Comparison of ENCODE assay signal across 9 cellular contexts in the genomic region with DNA sequence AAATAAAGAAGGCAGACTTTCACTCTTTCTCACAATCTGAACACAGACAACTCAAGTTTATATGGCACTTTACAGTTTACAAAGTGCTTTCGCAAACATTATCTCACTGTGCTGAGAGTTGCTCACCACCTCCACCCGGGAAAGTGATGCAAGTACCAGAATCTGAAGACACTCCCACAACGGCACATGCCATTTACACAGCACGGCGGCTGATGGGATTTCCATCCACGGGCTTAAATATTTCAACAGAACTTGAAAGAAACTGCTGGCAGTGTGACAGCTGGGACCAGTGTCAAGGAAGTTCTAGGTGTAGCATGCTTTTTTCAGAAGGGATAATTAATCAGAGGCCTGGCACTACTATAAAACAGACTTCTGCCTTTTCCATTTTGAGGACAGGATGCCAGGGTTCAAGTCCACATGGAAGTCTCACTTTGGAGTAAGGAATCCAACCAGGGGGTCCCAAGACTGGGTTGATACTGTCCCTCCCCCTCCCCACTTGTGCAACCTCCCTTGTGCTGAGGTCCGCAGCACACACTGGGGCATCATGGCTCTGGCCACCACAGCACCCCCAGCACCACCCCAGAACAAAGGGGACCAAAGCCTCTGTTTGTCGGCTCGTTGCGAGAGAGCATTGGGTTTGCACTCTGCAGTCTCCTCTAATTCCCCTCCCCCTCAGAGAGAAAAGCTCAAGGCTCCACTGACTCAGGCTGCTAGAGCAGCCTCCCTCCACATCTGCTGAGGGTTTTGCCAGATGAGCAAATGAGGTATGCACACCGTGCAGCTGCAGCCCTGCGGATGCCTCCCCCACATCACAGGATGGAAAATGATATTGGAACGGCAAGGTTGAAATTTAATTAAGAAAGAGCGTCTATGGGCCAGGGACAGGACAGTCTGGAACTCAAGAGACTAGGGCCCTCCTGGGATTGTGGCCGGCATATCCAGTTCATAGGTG.
DNase-seq lines count a peak whose midpoint lies in the region; ATAC-seq and TF ChIP-seq lines count a peak whose summit lies in the region.
"Had no signal": no experiment of that assay in that cellular context is flagged by ENCODE, and none has a peak within 500 bp of the region (broad histone marks: within the 10 kb centered on the region; RNA-seq: fewer than 3 reads in every experiment).

No MANE protein-coding gene starts in this region.

- TF ChIP-seq CTCF in osteocyte (IDR thresholded peaks at IDR 0.05): no peak

- peak overlapping the region; percentile 46 to 75 for H3K4me3 Mint-ChIP-seq in effector memory CD8-positive, alpha-beta T cell
- H3K4me3 Mint-ChIP-seq in osteocyte (ENCODE audit: unreplicated experiment): no peak overlapping the region

- peak overlapping the region; percentile 82 to 90 for H3K27ac Mint-ChIP-seq in effector memory CD8-positive, alpha-beta T cell
- H3K27ac Mint-ChIP-seq in osteocyte (ENCODE audit: unreplicated experiment): peak overlapping the region; percentile 23

- peaks cover 48 to 59% of the 10 kb centered on the region in 2 donors for H3K4me1 Mint-ChIP-seq in effector memory CD8-positive, alpha-beta T cell (ENCODE audit: low read depth in 2 of 2)
- peaks cover 68% of the 10 kb centered on the region for H3K4me1 Mint-ChIP-seq in osteocyte (ENCODE audit: unreplicated experiment)

- no peaks in the 10 kb centered on the region for H3K27me3 Mint-ChIP-seq in effector memory CD8-positive, alpha-beta T cell
- no peaks in the 10 kb centered on the region for H3K27me3 Mint-ChIP-seq in osteocyte (ENCODE audit: unreplicated experiment)

- H3K9me3 Mint-ChIP-seq in effector memory CD8-positive, alpha-beta T cell: no peaks in the 10 kb centered on the region
- H3K9me3 Mint-ChIP-seq in osteocyte (ENCODE audit: unreplicated experiment): no peaks in the 10 kb centered on the region

- peaks cover 49% of the 10 kb centered on the region for H3K36me3 Mint-ChIP-seq in effector memory CD8-positive, alpha-beta T cell (ENCODE audit: insufficient read depth)
- H3K36me3 Mint-ChIP-seq in osteocyte (ENCODE audit: unreplicated experiment): peaks cover 29% of the 10 kb centered on the region

- ATAC-seq in effector memory CD8-positive, alpha-beta T cell (replicated peaks): peak; percentile 25
- ATAC-seq: left colon had no signal

- DNase-seq in Daoy (ENCODE audit: low read depth) (peak; percentile 88), NCI-H460 (ENCODE audit: extremely low read depth, low read depth) (peak; percentile 13), osteocyte (ENCODE audit: extremely low spot score, unreplicated experiment) (no peak), SHP77 (lab: John Stamatoyannopoulos, UW) (no peak), dedifferentiated amniotic fluid mesenchymal stem cell (ENCODE audit: extremely low spot score) (no peak), NCI-H2029 treated with DMSO at 0.1 percent for 48 hours (lab: John Stamatoyannopoulos, UW) (no peak), NCI-H2107 (lab: John Stamatoyannopoulos, UW) (no peak)
- DNase-seq in effector memory CD8-positive, alpha-beta T cell: no peak

Comparison
In these comparisons a context has a peak if more than half of its experiments do, and no peak if none do; other contexts are left out.
1. DNase-seq: peak in Daoy (single experiment) and NCI-H460 (single experiment); none in effector memory CD8-positive, alpha-beta T cell (0 of 3), osteocyte (single experiment), SHP77 (0 of 2), dedifferentiated amniotic fluid mesenchymal stem cell (single experiment), NCI-H2029 treated with DMSO at 0.1 percent for 48 hours (single experiment) and NCI-H2107 (single experiment).